17 cellular contexts compared by ENCODE assay signal in the genomic region with DNA sequence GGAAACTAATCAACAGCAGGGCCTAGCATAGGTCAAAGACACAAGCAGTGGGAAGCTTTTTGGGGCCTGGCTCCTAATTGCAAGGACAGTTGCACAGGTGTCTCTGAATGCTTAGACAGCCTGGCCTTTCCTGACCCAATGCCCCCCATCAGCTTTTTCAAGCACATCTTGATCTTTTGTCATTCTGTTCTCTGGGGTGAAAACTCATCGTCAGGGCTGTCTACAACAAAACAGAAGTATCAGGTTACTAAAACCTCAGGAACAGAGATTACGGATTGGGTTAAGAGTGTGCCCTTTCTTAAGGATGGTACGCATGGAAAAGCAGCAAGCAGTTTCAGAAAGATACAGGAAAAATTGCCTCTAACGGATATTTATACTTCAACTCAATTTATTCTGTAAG.
"Had no signal": no experiment of that assay in that cellular context is flagged by ENCODE, and none has a peak within 500 bp of the region (broad histone marks: within the 10 kb centered on the region; RNA-seq: fewer than 3 reads in every experiment).

No MANE protein-coding gene starts in this region.

- DNase-seq: activated B cell treated with CpG ODN at 0.5 μM for 24 hours; activated CD4-positive, alpha-beta T cell treated with anti-CD3 and anti-CD28 coated beads, Interleukin-2, amount 10 ng/mL, durations not matched to agents 24 days and 14 days; activated naive CD4-positive, alpha-beta T cell treated with anti-CD3 and anti-CD28 coated beads, Interleukin-2, amount 10 ng/mL, durations not matched to agents 7 days and 5 days; central memory CD4-positive, alpha-beta T cell; cortex of kidney; effector CD8-positive, alpha-beta T cell; heart right ventricle; immature natural killer cell; left cardiac atrium; naive thymus-derived CD4-positive, alpha-beta T cell; nucleus accumbens; psoas muscle; stimulated activated CD4-positive, alpha-beta T cell treated with anti-CD3 and anti-CD28 coated beads, Interleukin-2, amount 100 ng/mL, for 48 hours; stimulated activated naive CD8-positive, alpha-beta T cell treated with anti-CD3 and anti-CD28 coated beads, Interleukin-15, Interleukin-2, amounts not matched to agents 100 U/mL and 50 U/mL, for 24 hours had no signal

- H3K4me1 ChIP-seq: psoas muscle, suprapubic skin had no signal

- H3K27me3 ChIP-seq: heart right ventricle, suprapubic skin had no signal

- H3K27ac ChIP-seq: heart right ventricle, psoas muscle, suprapubic skin had no signal

- H3K4me3 ChIP-seq: heart right ventricle, psoas muscle, suprapubic skin had no signal

- ATAC-seq: activated T-helper 17 cell treated with anti-CD3 and anti-CD28 coated beads, Interleukin-2, amount 50 U/mL, for 72 hours; heart right ventricle; left cardiac atrium; naive thymus-derived CD4-positive, alpha-beta T cell; psoas muscle; stimulated activated naive CD8-positive, alpha-beta T cell treated with anti-CD3 and anti-CD28 coated beads, Interleukin-15, Interleukin-2, amounts not matched to agents 100 U/mL and 50 U/mL, for 24 hours had no signal

- H3K9me3 ChIP-seq: psoas muscle, suprapubic skin had no signal

- FAIRE-seq: frontal cortex had no signal
